ENCODE assay signal across 1 cellular context in the genomic region with DNA sequence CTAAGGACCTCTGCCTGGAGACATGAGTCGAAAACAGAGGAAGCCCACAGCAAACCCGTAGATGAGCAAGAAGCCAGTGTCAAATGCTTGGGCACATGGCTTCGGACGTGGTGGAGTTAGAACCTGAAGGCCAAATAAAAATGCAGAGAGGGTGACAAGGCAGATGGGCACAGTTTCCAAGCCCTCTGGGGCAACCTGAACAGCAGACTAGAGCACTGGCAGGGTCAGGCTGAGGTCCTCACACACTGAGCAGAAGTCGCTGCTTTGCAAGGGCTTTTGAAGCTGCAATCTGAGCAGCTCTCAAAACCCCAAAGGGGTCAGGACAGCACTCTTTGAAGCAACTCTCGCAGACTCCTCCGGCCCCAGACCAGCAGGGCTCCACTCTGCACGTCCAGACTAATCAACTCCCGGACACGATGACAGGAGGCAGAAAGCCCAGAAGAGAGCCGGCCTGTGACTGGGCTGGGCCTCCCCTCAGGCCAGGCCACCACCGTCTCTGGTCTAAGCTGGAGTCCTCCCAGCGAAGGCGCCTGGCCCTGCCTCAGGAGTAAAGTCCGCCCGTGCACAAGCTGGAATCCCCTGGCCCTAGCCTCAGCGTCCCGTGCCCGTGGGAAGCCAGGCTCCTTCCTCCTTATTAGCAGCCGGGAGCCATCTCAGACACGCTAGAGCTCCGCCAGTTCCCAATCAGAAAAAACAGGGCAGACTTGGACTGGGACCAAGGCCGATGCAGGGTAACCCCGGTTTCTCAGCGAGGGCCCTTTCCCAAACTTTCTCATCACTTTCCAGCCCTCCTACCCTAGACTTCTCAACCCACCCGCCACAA.
TF ChIP-seq lines count a peak whose summit lies in the region.

No MANE protein-coding gene starts in this region.

TF ChIP-seq in neural cell, 6 proteins besides CTCF, POLR2A, EP300 and RAD21:
- TF ChIP-seq POLR2AphosphoS5 (IDR thresholded peaks at IDR 0.05) (no peak), MXI1 (conservative IDR thresholded peaks at IDR 0.05; ENCODE audit: poor library complexity, severe bottlenecking) (no peak), TAF1 (IDR thresholded peaks at IDR 0.05; ENCODE audit: low read depth) (no peak), EZH2 (IDR thresholded peaks at IDR 0.05; ENCODE audit: borderline replicate concordance, insufficient read depth, low read length, poor library complexity, severe bottlenecking) (no peak), SMC3 (conservative IDR thresholded peaks at IDR 0.05; ENCODE audit: poor library complexity) (no peak)
- TF ChIP-seq, protein P1, sequence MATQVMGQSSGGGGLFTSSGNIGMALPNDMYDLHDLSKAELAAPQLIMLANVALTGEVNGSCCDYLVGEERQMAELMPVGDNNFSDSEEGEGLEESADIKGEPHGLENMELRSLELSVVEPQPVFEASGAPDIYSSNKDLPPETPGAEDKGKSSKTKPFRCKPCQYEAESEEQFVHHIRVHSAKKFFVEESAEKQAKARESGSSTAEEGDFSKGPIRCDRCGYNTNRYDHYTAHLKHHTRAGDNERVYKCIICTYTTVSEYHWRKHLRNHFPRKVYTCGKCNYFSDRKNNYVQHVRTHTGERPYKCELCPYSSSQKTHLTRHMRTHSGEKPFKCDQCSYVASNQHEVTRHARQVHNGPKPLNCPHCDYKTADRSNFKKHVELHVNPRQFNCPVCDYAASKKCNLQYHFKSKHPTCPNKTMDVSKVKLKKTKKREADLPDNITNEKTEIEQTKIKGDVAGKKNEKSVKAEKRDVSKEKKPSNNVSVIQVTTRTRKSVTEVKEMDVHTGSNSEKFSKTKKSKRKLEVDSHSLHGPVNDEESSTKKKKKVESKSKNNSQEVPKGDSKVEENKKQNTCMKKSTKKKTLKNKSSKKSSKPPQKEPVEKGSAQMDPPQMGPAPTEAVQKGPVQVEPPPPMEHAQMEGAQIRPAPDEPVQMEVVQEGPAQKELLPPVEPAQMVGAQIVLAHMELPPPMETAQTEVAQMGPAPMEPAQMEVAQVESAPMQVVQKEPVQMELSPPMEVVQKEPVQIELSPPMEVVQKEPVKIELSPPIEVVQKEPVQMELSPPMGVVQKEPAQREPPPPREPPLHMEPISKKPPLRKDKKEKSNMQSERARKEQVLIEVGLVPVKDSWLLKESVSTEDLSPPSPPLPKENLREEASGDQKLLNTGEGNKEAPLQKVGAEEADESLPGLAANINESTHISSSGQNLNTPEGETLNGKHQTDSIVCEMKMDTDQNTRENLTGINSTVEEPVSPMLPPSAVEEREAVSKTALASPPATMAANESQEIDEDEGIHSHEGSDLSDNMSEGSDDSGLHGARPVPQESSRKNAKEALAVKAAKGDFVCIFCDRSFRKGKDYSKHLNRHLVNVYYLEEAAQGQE (IDR thresholded peaks at IDR 0.05; ENCODE audit: borderline replicate concordance), result no peak
